17 cellular contexts compared by ENCODE assay signal in the genomic region with DNA sequence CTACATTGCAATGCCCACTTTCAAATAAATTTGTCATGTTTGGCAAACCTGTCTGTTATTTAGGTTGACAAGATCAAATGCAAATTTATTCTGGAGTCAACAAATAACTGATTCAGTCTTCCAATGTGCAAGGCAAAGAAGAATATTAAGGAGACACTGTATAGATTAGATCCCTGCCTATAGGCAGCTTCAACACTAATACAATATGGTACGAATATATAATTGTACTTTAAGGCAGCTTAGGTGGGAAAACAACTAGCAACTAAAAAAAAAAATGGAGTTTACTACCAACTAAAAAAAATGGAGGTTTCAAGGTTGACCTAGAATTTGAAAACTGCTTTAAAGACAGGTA. TPM values are rescaled to one million over a fixed set of nuclear protein-coding genes. Genes with fewer than 3 reads are reported as not detected.
A peak's percentile ranks its signal among the peaks of the same experiment; 100 is the strongest.
DNase-seq lines count a peak whose midpoint lies in the region; ATAC-seq and TF ChIP-seq lines count a peak whose summit lies in the region.
"Had no signal": no experiment of that assay in that cellular context is flagged by ENCODE, and none has a peak within 500 bp of the region (broad histone marks: within the 10 kb centered on the region; RNA-seq: fewer than 3 reads in every experiment).

No MANE protein-coding gene starts in this region.

- TF ChIP-seq CTCF in PC-9 (conservative IDR thresholded peaks at IDR 0.05) (no peak), osteoblast (IDR thresholded peaks at IDR 0.05; ENCODE audit: extremely low read depth, low read depth, low read length) (no peak)

- BruUV-seq in PC-9 (replicated peaks; lab: Mats Ljungman, UMichigan), result no TSS peak

- H3K4me3 Mint-ChIP-seq in activated CD4-positive, alpha-beta T cell treated with anti-CD3 and anti-CD28 coated beads, Interleukin-2, amount 10 ng/mL, durations not matched to agents 7 days and 5 days, result peak overlapping the region; percentile 79
- H3K4me3 Mint-ChIP-seq in effector memory CD8-positive, alpha-beta T cell, result peak overlapping the region; percentile 66 to 75

- peaks cover 25% of the 10 kb centered on the region; the same call in 1 of the 2 replicates for H3F3A ChIP-seq in PC-9 (ENCODE audit: insufficient read depth, low read depth)

- DNase-seq in activated CD4-positive, alpha-beta T cell treated with anti-CD3 and anti-CD28 coated beads, Interleukin-2, amount 10 ng/mL, durations not matched to agents 7 days and 5 days, result no peak
- no peak for DNase-seq in activated CD4-positive, alpha-beta T cell treated with anti-CD3 and anti-CD28 coated beads for 48 hours
- DNase-seq in PC-9, result no peak
- no peak for DNase-seq in effector memory CD8-positive, alpha-beta T cell
- DNase-seq in osteoblast (ENCODE audit: insufficient read length, low spot score, missing footprints), result no peak
- DNase-seq in epidermal melanocyte (ENCODE audit: insufficient read length, low spot score), result no peak
- DNase-seq: aorta; DMS153; effector CD4-positive, alpha-beta T cell; GM23248; left cardiac atrium; NCI-H1092; SW 1271 had no signal

- H3K4me1 ChIP-seq in PC-9 (replicated peaks; ENCODE audit: insufficient read depth) (peaks cover 26% of the 10 kb centered on the region), osteoblast (ENCODE audit: insufficient read depth, low read length) (peaks cover 15% of the 10 kb centered on the region)

- H3K4me2 ChIP-seq in PC-9 (peak overlapping the region; percentile 87; the same call in 1 of the 2 replicates), osteoblast (ENCODE audit: insufficient read depth, low read length) (no peak overlapping the region)

- H3K27me3 ChIP-seq in PC-9 (ENCODE audit: insufficient read depth, low read depth) (no peaks in the 10 kb centered on the region), osteoblast (ENCODE audit: insufficient read depth, low read length) (no peaks in the 10 kb centered on the region)
- H3K27me3 ChIP-seq: gastrocnemius medialis, vagina had no signal

- no peaks in the 10 kb centered on the region for H3K9me3 Mint-ChIP-seq in activated CD4-positive, alpha-beta T cell treated with anti-CD3 and anti-CD28 coated beads, Interleukin-2, amount 10 ng/mL, durations not matched to agents 7 days and 5 days
- H3K9me3 Mint-ChIP-seq in effector memory CD8-positive, alpha-beta T cell, result no peaks in the 10 kb centered on the region

- peaks cover 7% of the 10 kb centered on the region for H3K27me3 Mint-ChIP-seq in activated CD4-positive, alpha-beta T cell treated with anti-CD3 and anti-CD28 coated beads, Interleukin-2, amount 10 ng/mL, durations not matched to agents 7 days and 5 days
- H3K27me3 Mint-ChIP-seq in effector memory CD8-positive, alpha-beta T cell, result no peaks in the 10 kb centered on the region

- CTCF ChIA-PET in activated CD4-positive, alpha-beta T cell treated with anti-CD3 and anti-CD28 coated beads, Interleukin-2, amount 10 ng/mL, durations not matched to agents 7 days and 5 days (lab: Charles Lee), result interaction anchor here (1.2 kb wide), 1 partner anchor 64 kb away, joined by 3 read pairs; no protein-coding TSS in a partner anchor
- CTCF ChIA-PET in PC-9 (lab: Charles Lee), result no interaction called here

- H3K4me3 ChIP-seq in PC-9, result no peak overlapping the region
- H3K4me3 ChIP-seq in osteoblast (ENCODE audit: insufficient read depth, low read length), result no peak overlapping the region
- H3K4me3 ChIP-seq: GM23248 had no signal

- no peaks in the 10 kb centered on the region for H3K9me2 ChIP-seq in PC-9 (ENCODE audit: insufficient read depth)

- H2AFZ ChIP-seq in PC-9 (no peak overlapping the region), osteoblast (ENCODE audit: low read length) (no peak overlapping the region)

- H3K9me3 ChIP-seq in PC-9 (ENCODE audit: insufficient read depth, low read depth) (no peaks in the 10 kb centered on the region), osteoblast (ENCODE audit: low read depth, low read length) (no peaks in the 10 kb centered on the region)
- H3K9me3 ChIP-seq: gastrocnemius medialis, vagina had no signal

- ATAC-seq in effector memory CD8-positive, alpha-beta T cell (replicated peaks), result no peak
- ATAC-seq in GM21390 (IDR thresholded peaks at IDR 0.05; ENCODE audit: unreplicated experiment), result no peak
- no peak for ATAC-seq in HG03457 (IDR thresholded peaks at IDR 0.05; ENCODE audit: unreplicated experiment)
- ATAC-seq: gastrocnemius medialis had no signal

- H3K36me3 ChIP-seq in PC-9 (ENCODE audit: low read depth), result no peaks in the 10 kb centered on the region
- H3K36me3 ChIP-seq in osteoblast (ENCODE audit: insufficient read depth, low read length), result no peaks in the 10 kb centered on the region
- H3K36me3 ChIP-seq: gastrocnemius medialis, vagina had no signal

- H3K79me2 ChIP-seq in PC-9 (ENCODE audit: low read depth) (peaks cover 23% of the 10 kb centered on the region), osteoblast (ENCODE audit: insufficient read depth, low read length) (peaks cover 16% of the 10 kb centered on the region)

- H3K4me1 Mint-ChIP-seq in activated CD4-positive, alpha-beta T cell treated with anti-CD3 and anti-CD28 coated beads, Interleukin-2, amount 10 ng/mL, durations not matched to agents 7 days and 5 days, result peaks cover 30% of the 10 kb centered on the region
- H3K4me1 Mint-ChIP-seq in effector memory CD8-positive, alpha-beta T cell (ENCODE audit: low read depth in 2 of 2), result peaks cover 11 to 14% of the 10 kb centered on the region in 2 donors

- intact Hi-C loops in PC-9 (cut with micrococcal nuclease; ENCODE audit: unreplicated experiment), result no loop called here

- H4K20me1 ChIP-seq in PC-9 (ENCODE audit: insufficient read depth) (peaks cover 7% of the 10 kb centered on the region; the same call in 1 of the 2 replicates), osteoblast (ENCODE audit: insufficient read depth, low read length) (peaks cover 10% of the 10 kb centered on the region)

- POLR2A ChIA-PET in activated CD4-positive, alpha-beta T cell treated with anti-CD3 and anti-CD28 coated beads, Interleukin-2, amount 10 ng/mL, durations not matched to agents 7 days and 5 days (lab: Charles Lee), result no interaction called here
- POLR2A ChIA-PET in PC-9 (lab: Charles Lee; ENCODE audit: unreplicated experiment), result no interaction called here

- no peaks in the 10 kb centered on the region for H3K36me3 Mint-ChIP-seq in activated CD4-positive, alpha-beta T cell treated with anti-CD3 and anti-CD28 coated beads, Interleukin-2, amount 10 ng/mL, durations not matched to agents 7 days and 5 days (ENCODE audit: low read depth)
- H3K36me3 Mint-ChIP-seq in effector memory CD8-positive, alpha-beta T cell (ENCODE audit: insufficient read depth), result peaks cover 12% of the 10 kb centered on the region

- peak overlapping the region; percentile 86 for H3K27ac Mint-ChIP-seq in activated CD4-positive, alpha-beta T cell treated with anti-CD3 and anti-CD28 coated beads, Interleukin-2, amount 10 ng/mL, durations not matched to agents 7 days and 5 days
- H3K27ac Mint-ChIP-seq in effector memory CD8-positive, alpha-beta T cell, result peak overlapping the region in 1 of 2 donors; percentile 27

- H3K27ac ChIP-seq in PC-9, result no peak overlapping the region
- H3K27ac ChIP-seq in osteoblast (ENCODE audit: low read depth, low read length), result peak overlapping the region; percentile 89
- H3K27ac ChIP-seq: GM23248 had no signal

RNA-seq across cellular contexts. Expression of gene PHF10, which starts 1.7 kb away (rescaled TPM):
- 10 to 100 TPM; 57.4 to 59.7 TPM for total RNA-seq in activated CD4-positive, alpha-beta T cell treated with anti-CD3 and anti-CD28 coated beads, Interleukin-2, amount 10 ng/mL, durations not matched to agents 7 days and 5 days
- 20.8 and 21.7 TPM in 2 replicates for total RNA-seq in PC-9 (2021)
- total RNA-seq in osteoblast, result 14.7 and 21.0 TPM in 2 replicates

RNA-seq across cellular contexts. Expression of gene C6orf120, which starts 24.1 kb away (rescaled TPM):
- total RNA-seq in activated CD4-positive, alpha-beta T cell treated with anti-CD3 and anti-CD28 coated beads, Interleukin-2, amount 10 ng/mL, durations not matched to agents 7 days and 5 days, result 10 to 100 TPM; 17.0 to 20.9 TPM
- total RNA-seq in PC-9 (2021), result 9.8 and 12.5 TPM in 2 replicates
- total RNA-seq in osteoblast, result 53.0 and 54.3 TPM in 2 replicates

RNA-seq across cellular contexts. Expression of gene WDR27, which starts 24.2 kb away (rescaled TPM):
- 10 to 100 TPM; 18.1 to 21.9 TPM for total RNA-seq in activated CD4-positive, alpha-beta T cell treated with anti-CD3 and anti-CD28 coated beads, Interleukin-2, amount 10 ng/mL, durations not matched to agents 7 days and 5 days
- 54.2 and 66.5 TPM in 2 replicates for total RNA-seq in PC-9 (2021)
- 23.9 and 29.8 TPM in 2 replicates for total RNA-seq in osteoblast

RNA-seq across cellular contexts. Expression of gene DYNLT2, which starts 25.3 kb away (rescaled TPM):
- total RNA-seq in activated CD4-positive, alpha-beta T cell treated with anti-CD3 and anti-CD28 coated beads, Interleukin-2, amount 10 ng/mL, durations not matched to agents 7 days and 5 days, result 1 to 10 TPM; 2.2 to 2.5 TPM
- total RNA-seq in PC-9 (2021) (1.4 and 1.5 TPM in 2 replicates), osteoblast (1.8 and 2.2 TPM in 2 replicates)

RNA-seq across cellular contexts. Expression of gene ERMARD, which starts 25.4 kb away (rescaled TPM):
- 10 to 100 TPM; 28.1 to 35.6 TPM for total RNA-seq in activated CD4-positive, alpha-beta T cell treated with anti-CD3 and anti-CD28 coated beads, Interleukin-2, amount 10 ng/mL, durations not matched to agents 7 days and 5 days
- total RNA-seq in PC-9 (2021) (19.3 and 28.2 TPM in 2 replicates), osteoblast (21.4 and 23.3 TPM in 2 replicates)
